In the genomic region with DNA sequence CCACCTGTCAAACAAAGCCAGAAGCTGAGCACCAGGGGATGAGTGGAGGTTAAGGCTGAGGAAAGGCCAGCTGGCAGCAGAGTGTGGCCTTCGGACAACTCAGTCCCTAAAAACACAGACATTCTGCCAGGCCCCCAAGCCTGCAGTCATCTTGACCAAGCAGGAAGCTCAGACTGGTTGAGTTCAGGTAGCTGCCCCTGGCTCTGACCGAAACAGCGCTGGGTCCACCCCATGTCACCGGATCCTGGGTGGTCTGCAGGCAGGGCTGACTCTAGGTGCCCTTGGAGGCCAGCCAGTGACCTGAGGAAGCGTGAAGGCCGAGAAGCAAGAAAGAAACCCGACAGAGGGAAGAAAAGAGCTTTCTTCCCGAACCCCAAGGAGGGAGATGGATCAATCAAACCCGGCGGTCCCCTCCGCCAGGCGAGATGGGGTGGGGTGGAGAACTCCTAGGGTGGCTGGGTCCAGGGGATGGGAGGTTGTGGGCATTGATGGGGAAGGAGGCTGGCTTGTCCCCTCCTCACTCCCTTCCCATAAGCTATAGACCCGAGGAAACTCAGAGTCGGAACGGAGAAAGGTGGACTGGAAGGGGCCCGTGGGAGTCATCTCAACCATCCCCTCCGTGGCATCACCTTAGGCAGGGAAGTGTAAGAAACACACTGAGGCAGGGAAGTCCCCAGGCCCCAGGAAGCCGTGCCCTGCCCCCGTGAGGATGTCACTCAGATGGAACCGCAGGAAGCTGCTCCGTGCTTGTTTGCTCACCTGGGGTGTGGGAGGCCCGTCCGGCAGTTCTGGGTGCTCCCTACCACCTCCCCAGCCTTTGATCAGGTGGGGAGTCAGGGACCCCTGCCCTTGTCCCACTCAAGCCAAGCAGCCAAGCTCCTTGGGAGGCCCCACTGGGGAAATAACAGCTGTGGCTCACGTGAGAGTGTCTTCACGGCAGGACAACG, we compare ENCODE assay signal across 9 cellular contexts. TPM values are rescaled to one million over a fixed set of nuclear protein-coding genes. Genes with fewer than 3 reads are reported as not detected.
A peak's percentile ranks its signal among the peaks of the same experiment; 100 is the strongest.
DNase-seq lines count a peak whose midpoint lies in the region; ATAC-seq and TF ChIP-seq lines count a peak whose summit lies in the region.
"Had no signal": no experiment of that assay in that cellular context is flagged by ENCODE, and none has a peak within 500 bp of the region (broad histone marks: within the 10 kb centered on the region; RNA-seq: fewer than 3 reads in every experiment).

No MANE protein-coding gene starts in this region.

- H3K4me3 Mint-ChIP-seq in CD8-positive, alpha-beta T cell = peak overlapping the region; percentile 63
- no peak overlapping the region for H3K4me3 Mint-ChIP-seq in HFFc6
- peak overlapping the region; percentile 52 for H3K4me3 Mint-ChIP-seq in activated CD4-positive, alpha-beta T cell treated with anti-CD3 and anti-CD28 coated beads for 36 hours

- H3K27me3 Mint-ChIP-seq in CD8-positive, alpha-beta T cell (ENCODE audit: low read depth) = no peaks in the 10 kb centered on the region
- peaks cover 24% of the 10 kb centered on the region for H3K27me3 Mint-ChIP-seq in HFFc6 (ENCODE audit: insufficient read depth)
- H3K27me3 Mint-ChIP-seq in activated CD4-positive, alpha-beta T cell treated with anti-CD3 and anti-CD28 coated beads for 36 hours = no peaks in the 10 kb centered on the region

- H3K36me3 Mint-ChIP-seq in CD8-positive, alpha-beta T cell = peaks cover 43% of the 10 kb centered on the region
- H3K36me3 Mint-ChIP-seq in HFFc6 (ENCODE audit: low read depth) = peaks cover 24% of the 10 kb centered on the region
- H3K36me3 Mint-ChIP-seq in activated CD4-positive, alpha-beta T cell treated with anti-CD3 and anti-CD28 coated beads for 36 hours (ENCODE audit: low read depth) = peaks cover 38% of the 10 kb centered on the region

- H2AFZ ChIP-seq in hepatocyte = no peak overlapping the region

- H3K4me3 ChIP-seq in CD8-positive, alpha-beta T cell (ENCODE audit: low read depth, low read length) = peak overlapping the region; percentile 35
- H3K4me3 ChIP-seq in hepatocyte = no peak overlapping the region
- H3K4me3 ChIP-seq: SK-N-MC had no signal

- POLR2A ChIA-PET in CD8-positive, alpha-beta T cell (lab: Charles Lee) = interaction anchor here (0.6 to 6.6 kb wide), 21 partner anchors 8 to 196 kb away, joined by 3 to 182 read pairs (median 6); a partner anchor contains a TSS
- POLR2A ChIA-PET in activated CD4-positive, alpha-beta T cell treated with anti-CD3 and anti-CD28 coated beads for 36 hours (lab: Charles Lee) = interaction anchor here (0.5 to 2.7 kb wide), 10 partner anchors 12 to 206 kb away, joined by 3 to 30 read pairs (median 6); a partner anchor contains a TSS

- no peaks in the 10 kb centered on the region for H3K9me3 Mint-ChIP-seq in CD8-positive, alpha-beta T cell
- H3K9me3 Mint-ChIP-seq in HFFc6 = peaks cover 6% of the 10 kb centered on the region; the same call in 1 of the 2 replicates
- H3K9me3 Mint-ChIP-seq in activated CD4-positive, alpha-beta T cell treated with anti-CD3 and anti-CD28 coated beads for 36 hours (ENCODE audit: low read depth) = no peaks in the 10 kb centered on the region

- no peaks in the 10 kb centered on the region for H3K9me3 ChIP-seq in CD8-positive, alpha-beta T cell (ENCODE audit: low read length)
- H3K9me3 ChIP-seq in hepatocyte (ENCODE audit: low read depth) = no peaks in the 10 kb centered on the region

- H3K9me2 ChIP-seq in hepatocyte (replicated peaks; ENCODE audit: insufficient read depth) = no peaks in the 10 kb centered on the region

- H3K27ac ChIP-seq in CD8-positive, alpha-beta T cell (ENCODE audit: low read depth, low read length) = peak overlapping the region; percentile 77
- no peak overlapping the region for H3K27ac ChIP-seq in hepatocyte
- H3K27ac ChIP-seq: SK-N-MC had no signal

- H3K27me3 ChIP-seq in CD8-positive, alpha-beta T cell (ENCODE audit: insufficient read depth, low read length) = no peaks in the 10 kb centered on the region
- H3K27me3 ChIP-seq in hepatocyte = no peaks in the 10 kb centered on the region

- peaks cover 12% of the 10 kb centered on the region for H4K20me1 ChIP-seq in hepatocyte (ENCODE audit: insufficient read depth, poor library complexity, severe bottlenecking)

- CTCF ChIA-PET in CD8-positive, alpha-beta T cell (lab: Charles Lee) = interaction anchor here (0.5 to 5.1 kb wide), 23 partner anchors 11 to 517 kb away, joined by 3 to 40 read pairs (median 9); a partner anchor contains a TSS
- CTCF ChIA-PET in activated CD4-positive, alpha-beta T cell treated with anti-CD3 and anti-CD28 coated beads for 36 hours (lab: Charles Lee) = interaction anchor here (0.5 to 1.5 kb wide), 19 partner anchors 11 to 465 kb away, joined by 3 to 10 read pairs (median 4); a partner anchor contains a TSS

- H3K27ac Mint-ChIP-seq in CD8-positive, alpha-beta T cell = peak overlapping the region; percentile 95
- peak overlapping the region; percentile 60 for H3K27ac Mint-ChIP-seq in HFFc6
- peak overlapping the region; percentile 92 for H3K27ac Mint-ChIP-seq in activated CD4-positive, alpha-beta T cell treated with anti-CD3 and anti-CD28 coated beads for 36 hours

- WGBS in hepatocyte (ENCODE audit: low lambda C conversion rate, missing lambda C conversion rate) = 70% methylated on average over 26 of the region's 26 CpGs

- intact Hi-C loops in CD8-positive, alpha-beta T cell (cut with DNase I, micrococcal nuclease) = loop anchor here in 1 of 2 experiments (1.0 to 5.0 kb wide), 2 partner anchors 33 to 104 kb away; a partner anchor contains a TSS
- intact Hi-C loops in activated CD4-positive, alpha-beta T cell treated with anti-CD3 and anti-CD28 coated beads for 36 hours (cut with DNase I, micrococcal nuclease) = loop anchor here in 1 of 2 experiments (5.0 kb wide), 1 partner anchor 103 kb away; a partner anchor contains a TSS
- intact Hi-C loops in left ventricle myocardium superior (cut with micrococcal nuclease) = no loop called here

- peak; percentile 73 for ATAC-seq in CD8-positive, alpha-beta T cell
- peak; percentile 86 for ATAC-seq in activated CD4-positive, alpha-beta T cell treated with anti-CD3 and anti-CD28 coated beads for 36 hours
- no peak for ATAC-seq in left ventricle myocardium superior

- no peak overlapping the region for H3K4me2 ChIP-seq in hepatocyte

- no peaks in the 10 kb centered on the region for H3K79me2 ChIP-seq in hepatocyte

- no peak for TF ChIP-seq CTCF in CD8-positive, alpha-beta T cell (IDR thresholded peaks at IDR 0.05)
- TF ChIP-seq CTCF in HFFc6 (IDR thresholded peaks at IDR 0.05) (no peak), hepatocyte (IDR thresholded peaks at IDR 0.05; ENCODE audit: poor library complexity) (no peak)

- peaks cover 15% of the 10 kb centered on the region for H3K36me3 ChIP-seq in CD8-positive, alpha-beta T cell (ENCODE audit: insufficient read depth, low read length)
- H3K36me3 ChIP-seq in hepatocyte (replicated peaks; ENCODE audit: insufficient read depth, low read depth) = no peaks in the 10 kb centered on the region

- H3K4me1 Mint-ChIP-seq in CD8-positive, alpha-beta T cell (ENCODE audit: low read depth) = peaks cover 84% of the 10 kb centered on the region
- peaks cover 7% of the 10 kb centered on the region for H3K4me1 Mint-ChIP-seq in HFFc6 (ENCODE audit: low read depth)
- peaks cover 72% of the 10 kb centered on the region for H3K4me1 Mint-ChIP-seq in activated CD4-positive, alpha-beta T cell treated with anti-CD3 and anti-CD28 coated beads for 36 hours

- peak; percentile 54 to 87 (median 76) for DNase-seq in CD8-positive, alpha-beta T cell
- DNase-seq in HFFc6 = no peak
- DNase-seq in activated CD4-positive, alpha-beta T cell treated with anti-CD3 and anti-CD28 coated beads for 36 hours = peak; percentile 88
- peak; percentile 38 for DNase-seq in hepatocyte (ENCODE audit: low spot score)
- no peak for DNase-seq in epidermal melanocyte (ENCODE audit: insufficient read length, low spot score)
- DNase-seq in left ventricle myocardium superior = no peak
- DNase-seq in 8988T = no peak
- DNase-seq in NCI-H748 (lab: John Stamatoyannopoulos, UW; ENCODE audit: unreplicated experiment) = no peak

- H3K4me1 ChIP-seq in CD8-positive, alpha-beta T cell (ENCODE audit: insufficient read depth, low read length) = peaks cover 83% of the 10 kb centered on the region
- H3K4me1 ChIP-seq in hepatocyte (ENCODE audit: insufficient read depth) = peaks cover 11% of the 10 kb centered on the region

RNA-seq across cellular contexts. Expression of a gene that starts 11.7 kb away (rescaled TPM):
- 1 to 10 TPM; 7.6 to 8.0 TPM for total RNA-seq in CD8-positive, alpha-beta T cell
- total RNA-seq in HFFc6 (2021; fragmentation: NEBNext Ultra II Directional; extraction: Animal tissue kit (Norgen Biotek cat#: 25700)) = under 1 TPM in 1 of 6 experiments, not detected in 5; 0.06 TPM
- 10 to 100 TPM; 18.9 to 21.3 TPM for total RNA-seq in activated CD4-positive, alpha-beta T cell treated with anti-CD3 and anti-CD28 coated beads for 36 hours
- total RNA-seq in hepatocyte = not detected in 2 replicates
- 0.11 and 0.29 TPM in 2 replicates for polyA plus RNA-seq in hepatocyte
- not detected for total RNA-seq in left ventricle myocardium superior

RNA-seq across cellular contexts. Expression of a gene that starts 30.4 kb away (rescaled TPM):
- 100 to 1,000 TPM; 437 to 439 TPM for total RNA-seq in CD8-positive, alpha-beta T cell
- 100 to 1,000 TPM; 120 to 135 (median 127) TPM for total RNA-seq in HFFc6 (2021; fragmentation: NEBNext Ultra II Directional; extraction: Animal tissue kit (Norgen Biotek cat#: 25700))
- 10 to 100 TPM; 34.5 to 58.5 TPM for total RNA-seq in activated CD4-positive, alpha-beta T cell treated with anti-CD3 and anti-CD28 coated beads for 36 hours
- 7.8 and 25.3 TPM in 2 replicates for total RNA-seq in hepatocyte
- polyA plus RNA-seq in hepatocyte = 18.0 and 18.1 TPM in 2 replicates
- 44.7 TPM for total RNA-seq in left ventricle myocardium superior

Comparison
In these comparisons a context has a peak if more than half of its experiments do, and no peak if none do; other contexts are left out.
1. DNase-seq: peak in CD8-positive, alpha-beta T cell (7 of 7), activated CD4-positive, alpha-beta T cell treated with anti-CD3 and anti-CD28 coated beads for 36 hours (single experiment) and hepatocyte (single experiment); none in HFFc6 (single experiment), epidermal melanocyte (single experiment), left ventricle myocardium superior (single experiment), 8988T (single experiment) and NCI-H748 (single experiment).
2. Peak in every context shown above with its lines, with median percentiles within 50 percentile points of each other: H3K27ac Mint-ChIP-seq.